15 cellular contexts compared by ENCODE assay signal in genomic region chr2:9613291-9613690, GRCh38. TPM values are rescaled to one million over a fixed set of nuclear protein-coding genes. Genes with fewer than 3 reads are reported as not detected.
DNase-seq lines count a peak whose midpoint lies in the region; ATAC-seq, FAIRE-seq and TF ChIP-seq lines count a peak whose summit lies in the region.
"Had no signal": no experiment of that assay in that cellular context is flagged by ENCODE, and none has a peak within 500 bp of the region (broad histone marks: within the 10 kb centered on the region; RNA-seq: fewer than 3 reads in every experiment).

No MANE protein-coding gene starts in this region.

- TF ChIP-seq RAD21 in SK-N-SH (IDR thresholded peaks at IDR 0.05; ENCODE audit: low read length): no peak

- POLR2A ChIA-PET in SK-N-SH (lab: Yijun Ruan, JAX): interaction anchor here (1.9 kb wide), 1 partner anchor 17 kb away, joined by 11 read pairs; the partner anchor contains the start of gene YWHAQ

- peak overlapping the region in 1 of 2 experiments; percentile 34; a peak in 2 of 4 replicates for H3K27ac ChIP-seq in SK-N-SH (ENCODE audit: low read depth in 2 of 2, low read length in 1 of 2)
- H3K27ac ChIP-seq in RWPE2 (ENCODE audit: poor library complexity, severe bottlenecking): no peak overlapping the region
- no peak overlapping the region for H3K27ac ChIP-seq in kidney (ENCODE audit: low read depth in 2 of 2, low read length in 2 of 2)
- H3K27ac ChIP-seq: SJSA1, skin epidermis had no signal

- peaks cover 17 to 27% of the 10 kb centered on the region in 2 experiments for H3K36me3 ChIP-seq in SK-N-SH (replicated peaks in 1 of 2; ENCODE audit: control insufficient read depth in 1 of 2, insufficient read depth in 2 of 2, low read length in 1 of 2)
- peaks cover 30% of the 10 kb centered on the region for H3K36me3 ChIP-seq in RWPE2 (ENCODE audit: low read depth)
- H3K36me3 ChIP-seq in kidney (ENCODE audit: control insufficient read depth in 1 of 2, insufficient read depth in 2 of 2, low read length in 2 of 2): no peaks in the 10 kb centered on the region

- H3K9me2 ChIP-seq in SK-N-SH: no peaks in the 10 kb centered on the region

- H3F3A ChIP-seq in SK-N-SH (replicated peaks; ENCODE audit: insufficient read depth): peaks cover 47% of the 10 kb centered on the region

- peaks cover 100% of the 10 kb centered on the region for H4K20me1 ChIP-seq in SK-N-SH (ENCODE audit: insufficient read depth)

- no peaks in the 10 kb centered on the region for H3K27me3 ChIP-seq in SK-N-SH (ENCODE audit: insufficient read depth)
- no peaks in the 10 kb centered on the region for H3K27me3 ChIP-seq in RWPE2 (ENCODE audit: insufficient read depth, poor library complexity, severe bottlenecking)
- H3K27me3 ChIP-seq: SJSA1 had no signal

- DNase-seq in SK-N-SH (no peak), RWPE2 (ENCODE audit: low spot score) (no peak), fibroblast of the conjunctiva (ENCODE audit: low read depth) (peak; percentile 65), smooth muscle cell of the brain vasculature (ENCODE audit: low read depth, low spot score) (peak; percentile 66), kidney (no peak), ecto neural progenitor cell (ENCODE audit: low spot score) (no peak)
- DNase-seq in activated CD4-positive, CD25-positive, alpha-beta regulatory T cell treated with anti-CD3 and anti-CD28 coated beads, Interleukin-2, amount 50 U/mL, for 72 hours: no peak
- DNase-seq: activated CD4-positive, alpha-beta T cell treated with anti-CD3 and anti-CD28 coated beads, Interleukin-2, amount 50 U/mL, for 48 hours; activated naive CD8-positive, alpha-beta T cell treated with anti-CD3 and anti-CD28 coated beads, Interleukin-2, amount 10 ng/mL, durations not matched to agents 7 days and 5 days had no signal

- CTCF ChIA-PET in SK-N-SH (lab: Yijun Ruan, JAX): interaction anchor here (1.3 to 1.9 kb wide), 2 partner anchors 11 to 16 kb away, joined by 3 to 7 read pairs; no protein-coding TSS in a partner anchor

- TF ChIP-seq EP300 in SK-N-SH (IDR thresholded peaks at IDR 0.05; ENCODE audit: borderline replicate concordance in 1 of 2, low read depth in 1 of 2, low read length in 1 of 2): no peak

- H3K79me2 ChIP-seq in SK-N-SH (ENCODE audit: insufficient read depth): peaks cover 100% of the 10 kb centered on the region

- no peak for ATAC-seq in SK-N-SH treated with all-trans-retinoic acid at 6 μM for 48 hours
- ATAC-seq in RWPE2 (ENCODE audit: low read depth): peak; percentile 55; the same call in 2 of the 3 replicates

- no peaks in the 10 kb centered on the region for H3K9me3 ChIP-seq in SK-N-SH
- H3K9me3 ChIP-seq in RWPE2 (ENCODE audit: severe bottlenecking): no peaks in the 10 kb centered on the region
- no peaks in the 10 kb centered on the region for H3K9me3 ChIP-seq in kidney (ENCODE audit: control insufficient read depth in 1 of 2, low read length in 2 of 2)
- H3K9me3 ChIP-seq: SJSA1 had no signal

- peaks cover 4 to 39% of the 10 kb centered on the region in 2 experiments for H3K4me1 ChIP-seq in SK-N-SH (ENCODE audit: control insufficient read depth in 1 of 2, insufficient read depth in 2 of 2, low read depth in 1 of 2, low read length in 1 of 2)
- peaks cover 18% of the 10 kb centered on the region for H3K4me1 ChIP-seq in RWPE2 (ENCODE audit: insufficient read depth, poor library complexity, severe bottlenecking)
- peaks cover 4 to 5% of the 10 kb centered on the region in 2 donors for H3K4me1 ChIP-seq in kidney (ENCODE audit: control insufficient read depth in 1 of 2, insufficient read depth in 1 of 2, low read depth in 1 of 2, low read length in 2 of 2)

- H3K9ac ChIP-seq in SK-N-SH (no peak overlapping the region), kidney (ENCODE audit: low read length in 2 of 2) (no peak overlapping the region)

- H3K4me3 ChIP-seq in SK-N-SH (ENCODE audit: low read depth in 2 of 2, low read length in 1 of 2) (no peak overlapping the region), RWPE2 (ENCODE audit: severe bottlenecking) (no peak overlapping the region), kidney (ENCODE audit: low read length in 2 of 2) (no peak overlapping the region)
- H3K4me3 ChIP-seq: lung, SJSA1, skin epidermis had no signal

- H2AFZ ChIP-seq in SK-N-SH (ENCODE audit: low read depth): no peak overlapping the region

- WGBS in SK-N-SH (ENCODE audit: low lambda C conversion rate): 89% methylated on average over 1 of the region's 1 CpG

- no peak for FAIRE-seq in kidney (lab: Jason Lieb, UNC)
- FAIRE-seq: A204.1, endothelial cell of umbilical vein had no signal

- intact Hi-C loops in kidney (cut with DNase I): no loop called here

- no peak for TF ChIP-seq CTCF in SK-N-SH (IDR thresholded peaks at IDR 0.05)
- no peak for TF ChIP-seq CTCF in RWPE2 (IDR thresholded peaks at IDR 0.05; ENCODE audit: poor library complexity, severe bottlenecking)
- no peak for TF ChIP-seq CTCF in kidney (IDR thresholded peaks at IDR 0.05; ENCODE audit: borderline replicate concordance, extremely low read depth, insufficient read depth)

- peak overlapping the region; percentile 13 for H3K4me2 ChIP-seq in SK-N-SH

TF ChIP-seq in SK-N-SH, 30 proteins besides CTCF, POLR2A, EP300 and RAD21:
- TF ChIP-seq MXI1 (IDR thresholded peaks at IDR 0.05; ENCODE audit: low read depth, low read length) (no peak), YY1 (IDR thresholded peaks at IDR 0.05; ENCODE audit: low read depth) (no peak)

TF ChIP-seq in SK-N-SH treated with all-trans-retinoic acid at 6 μM for 48 hours, 23 proteins besides CTCF, POLR2A, EP300 and RAD21:
- no peak for TF ChIP-seq ISL1 (CRISPR knock-in tag; IDR thresholded peaks at IDR 0.05)
- TF ChIP-seq PATZ1 (CRISPR knock-in tag; IDR thresholded peaks at IDR 0.05; ENCODE audit: borderline replicate concordance): no peak
- TF ChIP-seq, protein P1, sequence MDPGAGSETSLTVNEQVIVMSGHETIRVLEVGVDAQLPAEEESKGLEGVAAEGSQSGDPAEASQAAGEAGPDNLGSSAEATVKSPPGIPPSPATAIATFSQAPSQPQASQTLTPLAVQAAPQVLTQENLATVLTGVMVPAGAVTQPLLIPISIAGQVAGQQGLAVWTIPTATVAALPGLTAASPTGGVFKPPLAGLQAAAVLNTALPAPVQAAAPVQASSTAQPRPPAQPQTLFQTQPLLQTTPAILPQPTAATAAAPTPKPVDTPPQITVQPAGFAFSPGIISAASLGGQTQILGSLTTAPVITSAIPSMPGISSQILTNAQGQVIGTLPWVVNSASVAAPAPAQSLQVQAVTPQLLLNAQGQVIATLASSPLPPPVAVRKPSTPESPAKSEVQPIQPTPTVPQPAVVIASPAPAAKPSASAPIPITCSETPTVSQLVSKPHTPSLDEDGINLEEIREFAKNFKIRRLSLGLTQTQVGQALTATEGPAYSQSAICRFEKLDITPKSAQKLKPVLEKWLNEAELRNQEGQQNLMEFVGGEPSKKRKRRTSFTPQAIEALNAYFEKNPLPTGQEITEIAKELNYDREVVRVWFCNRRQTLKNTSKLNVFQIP (CRISPR knock-in tag; IDR thresholded peaks at IDR 0.05; ENCODE audit: borderline replicate concordance, low read depth): no peak
- TF ChIP-seq ZNF70 (CRISPR knock-in tag; IDR thresholded peaks at IDR 0.05): no peak
- TF ChIP-seq ARNTL (CRISPR knock-in tag; IDR thresholded peaks at IDR 0.05; ENCODE audit: borderline replicate concordance, low read depth): no peak
- TF ChIP-seq TOX (CRISPR knock-in tag; IDR thresholded peaks at IDR 0.05; ENCODE audit: borderline replicate concordance): no peak
- no peak for TF ChIP-seq SNAI2 (CRISPR knock-in tag; IDR thresholded peaks at IDR 0.05)
- no peak for TF ChIP-seq OSR1 (CRISPR knock-in tag; IDR thresholded peaks at IDR 0.05)
- TF ChIP-seq ZNF565 (CRISPR knock-in tag; conservative IDR thresholded peaks at IDR 0.05; ENCODE audit: low read depth): no peak
- TF ChIP-seq ZNF8 (CRISPR knock-in tag; IDR thresholded peaks at IDR 0.05): no peak
- no peak for TF ChIP-seq PPARA (CRISPR knock-in tag; IDR thresholded peaks at IDR 0.05; ENCODE audit: borderline replicate concordance)
- TF ChIP-seq BACH2 (CRISPR knock-in tag; IDR thresholded peaks at IDR 0.05; ENCODE audit: borderline replicate concordance): no peak
- TF ChIP-seq ZFP30 (CRISPR knock-in tag; IDR thresholded peaks at IDR 0.05): no peak
TF ChIP-seq in SK-N-SH treated with all-trans-retinoic acid at 6 μM for 48 hours: peak in this region for 0.

RNA-seq across cellular contexts. Expression of gene YWHAQ, which starts 17.5 kb away (rescaled TPM):
- polyA plus RNA-seq in SK-N-SH (2012; rRNA removed) (235 and 240 TPM in 2 replicates), kidney (ENCODE audit: insufficient read depth, low read depth, low replicate concordance) (168 TPM)
- polyA plus RNA-seq in SK-N-SH (2012; cell fraction: cytosol; rRNA removed): 327 and 349 TPM in 2 replicates
- polyA plus RNA-seq in SK-N-SH (2012; cell fraction: nucleus; rRNA removed): 114 and 122 TPM in 2 replicates
- 262 TPM for total RNA-seq in kidney

RNA-seq across cellular contexts. Expression of gene ADAM17, which starts 57.7 kb away (rescaled TPM):
- polyA plus RNA-seq in SK-N-SH (2012; rRNA removed) (12.8 and 17.1 TPM in 2 replicates), kidney (ENCODE audit: insufficient read depth, low read depth, low replicate concordance) (6.5 TPM)
- 17.5 and 19.7 TPM in 2 replicates for polyA plus RNA-seq in SK-N-SH (2012; cell fraction: cytosol; rRNA removed)
- polyA plus RNA-seq in SK-N-SH (2012; cell fraction: nucleus; rRNA removed): 23.0 and 30.3 TPM in 2 replicates
- 29.9 TPM for total RNA-seq in kidney

Comparison
In these comparisons a context has a peak if more than half of its experiments do, and no peak if none do; other contexts are left out.
1. DNase-seq: peak in fibroblast of the conjunctiva (single experiment) and smooth muscle cell of the brain vasculature (single experiment); none in SK-N-SH (single experiment), RWPE2 (single experiment), activated CD4-positive, CD25-positive, alpha-beta regulatory T cell treated with anti-CD3 and anti-CD28 coated beads, Interleukin-2, amount 50 U/mL, for 72 hours (single experiment), kidney (single experiment) and ecto neural progenitor cell (single experiment).